ENCODE assay signal across 8 cellular contexts in genomic region chr17:44221072-44221861, GRCh38. TPM values are rescaled to one million over a fixed set of nuclear protein-coding genes. Genes with fewer than 3 reads are reported as not detected.
DNase-seq lines count a peak whose midpoint lies in the region; ATAC-seq and TF ChIP-seq lines count a peak whose summit lies in the region.

No MANE protein-coding gene starts in this region.

- peaks cover 8% of the 10 kb centered on the region for H3K36me3 ChIP-seq in right atrium auricular region

- H3K27me3 ChIP-seq in right atrium auricular region, result no peaks in the 10 kb centered on the region

- H3K4me3 ChIP-seq in GM12875 (ENCODE audit: low read depth, low read length) (peak overlapping the region; percentile 82), right atrium auricular region (peak overlapping the region; percentile 91 to 92)

- intact Hi-C loops in posterior vena cava (cut with DNase I), result no loop called here

- no peak for TF ChIP-seq CTCF in GM12875 (IDR thresholded peaks at IDR 0.05; ENCODE audit: borderline replicate concordance, insufficient read depth, low read depth, low read length)
- TF ChIP-seq CTCF in right atrium auricular region (IDR thresholded peaks at IDR 0.05), result no peak

- DNase-seq in NCI-H1694 treated with DMSO at 0.1 percent for 48 hours (lab: John Stamatoyannopoulos, UW) (peak; percentile 85), T-helper 1 cell (peak; percentile 37 to 62 (median 60)), anterior cingulate cortex (lab: John Stamatoyannopoulos, UW) (peak in 56 of 58 donors; percentile 15 to 88 (median 70)), right atrium auricular region (ENCODE audit: low spot score) (no peak), posterior vena cava (ENCODE audit: low spot score) (peak; percentile 92)

- no peaks in the 10 kb centered on the region for H3K9me3 ChIP-seq in right atrium auricular region

- ATAC-seq in HG03095 (IDR thresholded peaks at IDR 0.05; ENCODE audit: unreplicated experiment), result no peak
- no peak for ATAC-seq in GM18909 (IDR thresholded peaks at IDR 0.05; ENCODE audit: poor library complexity, unreplicated experiment)

- peak overlapping the region; percentile 98 to 99 for H3K27ac ChIP-seq in right atrium auricular region

- H3K4me1 ChIP-seq in right atrium auricular region, result peaks cover 3 to 40% of the 10 kb centered on the region in 2 donors

RNA-seq across cellular contexts. Expression of gene UBTF, which starts 1.8 kb away (rescaled TPM):
- total RNA-seq in right atrium auricular region (10 to 100 TPM; 39.3 to 42.3 TPM), posterior vena cava (10 to 100 TPM; 42.6 to 59.7 TPM)

RNA-seq across cellular contexts. Expression of gene ATXN7L3, which starts 21.6 kb away (rescaled TPM):
- total RNA-seq in right atrium auricular region (10 to 100 TPM; 24.5 to 38.9 TPM), posterior vena cava (10 to 100 TPM; 49.2 to 61.9 TPM)

RNA-seq across cellular contexts. Expression of gene TMUB2, which starts 34.5 kb away (rescaled TPM):
- total RNA-seq in right atrium auricular region, result 10 to 100 TPM; 26.4 to 26.6 TPM
- total RNA-seq in posterior vena cava, result 10 to 100 TPM; 26.3 to 31.2 TPM

RNA-seq across cellular contexts. Expression of gene SLC4A1, which starts 46.7 kb away (rescaled TPM):
- total RNA-seq in right atrium auricular region, result 1 to 10 TPM in 1 of 2 donors, under 1 TPM in 1; 0.47 to 1.1 TPM
- 1 to 10 TPM; 1.5 to 4.2 TPM for total RNA-seq in posterior vena cava

RNA-seq across cellular contexts. Expression of gene ASB16, which starts 50.8 kb away (rescaled TPM):
- 1 to 10 TPM; 8.3 TPM for total RNA-seq in right atrium auricular region
- total RNA-seq in posterior vena cava, result 1 to 10 TPM in 1 of 2 donors, under 1 TPM in 1; 0.19 to 1.5 TPM
